8 cellular contexts compared by ENCODE assay signal in the genomic region with DNA sequence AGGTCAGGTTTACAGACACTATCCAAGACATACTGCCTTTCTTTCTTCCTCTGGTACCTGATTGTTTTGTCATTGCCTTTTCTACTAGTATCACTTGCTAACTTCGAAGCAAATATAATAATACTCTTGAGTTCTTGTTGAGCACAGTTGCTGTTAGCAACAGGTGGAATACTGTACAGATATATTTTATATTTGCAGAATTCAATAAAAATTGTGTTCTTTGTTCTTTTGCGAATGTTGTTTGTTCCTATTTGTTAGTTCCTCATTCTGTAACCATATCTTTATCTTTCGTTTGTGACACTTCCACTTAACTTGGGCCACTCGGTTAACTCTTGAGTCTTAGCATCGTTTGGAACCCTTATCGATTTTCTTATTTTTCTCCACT. TPM values are rescaled to one million over a fixed set of nuclear protein-coding genes. Genes with fewer than 3 reads are reported as not detected.
DNase-seq lines count a peak whose midpoint lies in the region; ATAC-seq, FAIRE-seq and TF ChIP-seq lines count a peak whose summit lies in the region.

No MANE protein-coding gene starts in this region.

- H4K20me1 ChIP-seq in SK-N-SH (ENCODE audit: insufficient read depth) = peaks cover 6% of the 10 kb centered on the region; the same call in 1 of the 2 replicates
- H4K20me1 ChIP-seq in smooth muscle cell (ENCODE audit: low read depth) = peaks cover 31% of the 10 kb centered on the region

- DNase-seq in SK-N-SH (no peak), SJCRH30 (no peak), fibroblast of villous mesenchyme (ENCODE audit: low read depth) (no peak), smooth muscle cell (lab: John Stamatoyannopoulos, UW; ENCODE audit: unreplicated experiment) (no peak), Ammon's horn (ENCODE audit: low spot score) (no peak), D721Med (ENCODE audit: insufficient read length, low spot score) (no peak)

- TF ChIP-seq RAD21 in SK-N-SH (IDR thresholded peaks at IDR 0.05; ENCODE audit: low read length) = no peak

- 8% methylated on average over 6 of the region's 6 CpGs for WGBS in SK-N-SH (ENCODE audit: low lambda C conversion rate)
- 51% methylated on average over 6 of the region's 6 CpGs for WGBS in smooth muscle cell (ENCODE audit: low lambda C conversion rate)

- POLR2A ChIA-PET in SK-N-SH (lab: Yijun Ruan, JAX) = interaction anchor here (1.3 to 1.4 kb wide), 2 partner anchors 152 to 245 kb away, joined by 4 to 6 read pairs; a partner anchor contains a TSS

- no peaks in the 10 kb centered on the region for H3K9me3 ChIP-seq in SK-N-SH
- H3K9me3 ChIP-seq in SJCRH30 (replicated peaks) = no peaks in the 10 kb centered on the region
- no peaks in the 10 kb centered on the region for H3K9me3 ChIP-seq in smooth muscle cell (replicated peaks; ENCODE audit: low read depth)

- FAIRE-seq in D721Med (lab: Jason Lieb, UNC) = no peak

- H3K79me2 ChIP-seq in SK-N-SH (ENCODE audit: insufficient read depth) = peaks cover 31% of the 10 kb centered on the region
- peaks cover 28% of the 10 kb centered on the region for H3K79me2 ChIP-seq in smooth muscle cell (ENCODE audit: low read depth)

- H2AFZ ChIP-seq in SK-N-SH (ENCODE audit: low read depth) (peak overlapping the region; percentile 89; the same call in 1 of the 2 replicates), smooth muscle cell (ENCODE audit: low read depth) (peak overlapping the region; percentile 92)

- TF ChIP-seq EP300 in SK-N-SH (IDR thresholded peaks at IDR 0.05; ENCODE audit: borderline replicate concordance in 1 of 2, low read depth in 1 of 2, low read length in 1 of 2) = no peak

- peak overlapping the region; percentile 69 to 85 for H3K4me3 ChIP-seq in SK-N-SH (ENCODE audit: low read depth in 2 of 2, low read length in 1 of 2)
- peak overlapping the region; percentile 94 for H3K4me3 ChIP-seq in SJCRH30
- peak overlapping the region; percentile 90 for H3K4me3 ChIP-seq in fibroblast of villous mesenchyme (ENCODE audit: low read depth, low read length)
- H3K4me3 ChIP-seq in smooth muscle cell = peak overlapping the region; percentile 88

- H3K27ac ChIP-seq in SK-N-SH (ENCODE audit: low read depth in 2 of 2, low read length in 1 of 2) (no peak overlapping the region; a peak in 1 of 4 replicates), SJCRH30 (no peak overlapping the region), smooth muscle cell (ENCODE audit: low read depth) (no peak overlapping the region)

- TF ChIP-seq CTCF in SK-N-SH (IDR thresholded peaks at IDR 0.05) = no peak
- no peak for TF ChIP-seq CTCF in fibroblast of villous mesenchyme (IDR thresholded peaks at IDR 0.05; ENCODE audit: insufficient read depth, low read depth, low read length)
- TF ChIP-seq CTCF in smooth muscle cell (IDR thresholded peaks at IDR 0.05; ENCODE audit: borderline replicate concordance, insufficient read depth, poor library complexity, severe bottlenecking) = no peak
- no peak for TF ChIP-seq CTCF in D721Med (IDR thresholded peaks at IDR 0.05; ENCODE audit: insufficient read depth, missing control alignments)

- no peaks in the 10 kb centered on the region for H3K9me2 ChIP-seq in SK-N-SH

- CTCF ChIA-PET in SK-N-SH (lab: Yijun Ruan, JAX) = interaction anchor here (0.6 to 2.2 kb wide), 9 partner anchors 19 to 638 kb away, joined by 3 to 8 read pairs (median 3); a partner anchor contains a TSS

- ATAC-seq in SK-N-SH treated with all-trans-retinoic acid at 6 μM for 48 hours (no peak; the same call in 2 of the 3 replicates), GM21528 (IDR thresholded peaks at IDR 0.05; ENCODE audit: low FRiP score, unreplicated experiment) (no peak)

- H3K36me3 ChIP-seq in SK-N-SH (replicated peaks in 1 of 2; ENCODE audit: control insufficient read depth in 1 of 2, insufficient read depth in 2 of 2, low read length in 1 of 2) = peaks cover 5 to 15% of the 10 kb centered on the region in 2 experiments
- peaks cover under 1% of the 10 kb centered on the region; the same call in 1 of the 2 replicates for H3K36me3 ChIP-seq in SJCRH30
- H3K36me3 ChIP-seq in smooth muscle cell (ENCODE audit: low read depth) = peaks cover 12% of the 10 kb centered on the region

- H3K4me2 ChIP-seq in SK-N-SH = peak overlapping the region; percentile 88
- H3K4me2 ChIP-seq in smooth muscle cell = peak overlapping the region; percentile 94

- H3K4me1 ChIP-seq in SK-N-SH (ENCODE audit: control insufficient read depth in 1 of 2, insufficient read depth in 2 of 2, low read depth in 1 of 2, low read length in 1 of 2) = peaks cover 4 to 12% of the 10 kb centered on the region in 2 experiments; a peak in 3 of 4 replicates
- no peaks in the 10 kb centered on the region; the same call in 1 of the 2 replicates for H3K4me1 ChIP-seq in SJCRH30
- H3K4me1 ChIP-seq in smooth muscle cell (ENCODE audit: low read depth) = peaks cover 8% of the 10 kb centered on the region

- H3K27me3 ChIP-seq in SK-N-SH (ENCODE audit: insufficient read depth) (no peaks in the 10 kb centered on the region), SJCRH30 (no peaks in the 10 kb centered on the region), smooth muscle cell (ENCODE audit: low read depth) (peaks cover 24% of the 10 kb centered on the region)

- H3K9ac ChIP-seq in SK-N-SH = peak overlapping the region; percentile 68
- no peak overlapping the region for H3K9ac ChIP-seq in smooth muscle cell (ENCODE audit: low read depth)

- H3F3A ChIP-seq in SK-N-SH (replicated peaks; ENCODE audit: insufficient read depth) (no peaks in the 10 kb centered on the region), smooth muscle cell (ENCODE audit: low read depth) (no peaks in the 10 kb centered on the region)

TF ChIP-seq in SK-N-SH, 30 proteins besides CTCF, POLR2A, EP300 and RAD21:
- TF ChIP-seq POLR2AphosphoS5 (IDR thresholded peaks at IDR 0.05; ENCODE audit: low read depth, low read length) (no peak), MXI1 (IDR thresholded peaks at IDR 0.05; ENCODE audit: low read depth, low read length) (no peak), SIN3A (IDR thresholded peaks at IDR 0.05; ENCODE audit: borderline replicate concordance, low read depth, low read length) (no peak), YY1 (IDR thresholded peaks at IDR 0.05; ENCODE audit: low read depth) (no peak), TEAD4 (IDR thresholded peaks at IDR 0.05; ENCODE audit: borderline replicate concordance, insufficient read depth) (no peak), CHD2 (IDR thresholded peaks at IDR 0.05; ENCODE audit: low read length, partially characterized antibody) (no peak), SMC3 (IDR thresholded peaks at IDR 0.05; ENCODE audit: low read depth, low read length) (no peak), TAF1 (IDR thresholded peaks at IDR 0.05; ENCODE audit: borderline replicate concordance, low read depth, low read length) (no peak), NRF1 (IDR thresholded peaks at IDR 0.05; ENCODE audit: low read depth, low read length) (no peak), RFX5 (IDR thresholded peaks at IDR 0.05; ENCODE audit: low read length) (no peak), NFIC (IDR thresholded peaks at IDR 0.05; ENCODE audit: borderline replicate concordance) (no peak), MEF2A (IDR thresholded peaks at IDR 0.05; ENCODE audit: borderline replicate concordance, low read depth) (no peak), RXRA (IDR thresholded peaks at IDR 0.05; ENCODE audit: borderline replicate concordance, low read depth) (no peak), GATA2 (CRISPR knock-in tag; IDR thresholded peaks at IDR 0.05) (no peak), FOSL2 (IDR thresholded peaks at IDR 0.05; ENCODE audit: borderline replicate concordance, low read depth) (no peak), ELF1 (IDR thresholded peaks at IDR 0.05) (no peak)

TF ChIP-seq in SK-N-SH treated with all-trans-retinoic acid at 6 μM for 48 hours, 23 proteins besides CTCF, POLR2A, EP300 and RAD21 (continues in another document):
- TF ChIP-seq ZNF565 (CRISPR knock-in tag; conservative IDR thresholded peaks at IDR 0.05; ENCODE audit: low read depth) = no peak
- TF ChIP-seq, protein P1, sequence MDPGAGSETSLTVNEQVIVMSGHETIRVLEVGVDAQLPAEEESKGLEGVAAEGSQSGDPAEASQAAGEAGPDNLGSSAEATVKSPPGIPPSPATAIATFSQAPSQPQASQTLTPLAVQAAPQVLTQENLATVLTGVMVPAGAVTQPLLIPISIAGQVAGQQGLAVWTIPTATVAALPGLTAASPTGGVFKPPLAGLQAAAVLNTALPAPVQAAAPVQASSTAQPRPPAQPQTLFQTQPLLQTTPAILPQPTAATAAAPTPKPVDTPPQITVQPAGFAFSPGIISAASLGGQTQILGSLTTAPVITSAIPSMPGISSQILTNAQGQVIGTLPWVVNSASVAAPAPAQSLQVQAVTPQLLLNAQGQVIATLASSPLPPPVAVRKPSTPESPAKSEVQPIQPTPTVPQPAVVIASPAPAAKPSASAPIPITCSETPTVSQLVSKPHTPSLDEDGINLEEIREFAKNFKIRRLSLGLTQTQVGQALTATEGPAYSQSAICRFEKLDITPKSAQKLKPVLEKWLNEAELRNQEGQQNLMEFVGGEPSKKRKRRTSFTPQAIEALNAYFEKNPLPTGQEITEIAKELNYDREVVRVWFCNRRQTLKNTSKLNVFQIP (CRISPR knock-in tag; IDR thresholded peaks at IDR 0.05; ENCODE audit: borderline replicate concordance, low read depth) = no peak

RNA-seq across cellular contexts. Expression of a gene that starts 0.8 kb away (rescaled TPM):
- polyA plus RNA-seq in SK-N-SH (2012; rRNA removed) (3.3 and 4.4 TPM in 2 replicates), smooth muscle cell (9.5 and 18.5 TPM in 2 replicates)
- 6.2 and 6.5 TPM in 2 replicates for polyA plus RNA-seq in SK-N-SH (2012; cell fraction: cytosol; rRNA removed)
- polyA plus RNA-seq in SK-N-SH (2012; cell fraction: nucleus; rRNA removed) = 1.4 and 2.3 TPM in 2 replicates
- total RNA-seq in SJCRH30 (2014; rRNA removed; shearing (Covaris generic)) = 18.9 and 20.6 TPM in 2 replicates
- total RNA-seq in fibroblast of villous mesenchyme (4.8 and 9.9 TPM in 2 replicates), smooth muscle cell (5.8 and 17.2 TPM in 2 replicates)

RNA-seq across cellular contexts. Expression of a gene that starts 7.2 kb away (rescaled TPM):
- polyA plus RNA-seq in SK-N-SH (2012; rRNA removed) (0.33 and 1.3 TPM in 2 replicates), smooth muscle cell (not detected in 2 replicates)
- 0.53 and 1.3 TPM in 2 replicates for polyA plus RNA-seq in SK-N-SH (2012; cell fraction: cytosol; rRNA removed)
- 0.14 and 0.65 TPM in 2 replicates for polyA plus RNA-seq in SK-N-SH (2012; cell fraction: nucleus; rRNA removed)
- 0.06 and 0.15 TPM in 2 replicates for total RNA-seq in SJCRH30 (2014; rRNA removed; shearing (Covaris generic))
- total RNA-seq in fibroblast of villous mesenchyme (not detected in 2 replicates), smooth muscle cell (not detected in 2 replicates)
